Comparison of ENCODE assay signal across 8 cellular contexts in genomic region chr14:67673451-67673850, GRCh38.
A peak's percentile ranks its signal among the peaks of the same experiment; 100 is the strongest.
DNase-seq lines count a peak whose midpoint lies in the region; ATAC-seq and TF ChIP-seq lines count a peak whose summit lies in the region.

No MANE protein-coding gene starts in this region.

- H3K9me2 ChIP-seq in SU-DHL-6 (replicated peaks; ENCODE audit: insufficient read depth, low read length): no peaks in the 10 kb centered on the region

- no peak for ATAC-seq in HG02840 (IDR thresholded peaks at IDR 0.05; ENCODE audit: low FRiP score, unreplicated experiment)
- ATAC-seq in HG02610 (IDR thresholded peaks at IDR 0.05; ENCODE audit: unreplicated experiment): no peak

- H2AFZ ChIP-seq in SU-DHL-6 (ENCODE audit: low read depth, low read length, severe bottlenecking): no peak overlapping the region

- peak overlapping the region; percentile 97 for H3K4me2 ChIP-seq in SU-DHL-6 (ENCODE audit: low read depth, low read length, poor library complexity, severe bottlenecking)

- H3K9ac ChIP-seq in SU-DHL-6 (ENCODE audit: low read length): peak overlapping the region; percentile 74

- DNase-seq in fibroblast of pulmonary artery (ENCODE audit: low read depth): no peak
- no peak for DNase-seq in retinal pigment epithelial cell (ENCODE audit: low read depth)
- no peak for DNase-seq in cerebellar nuclear complex (lab: John Stamatoyannopoulos, UW)
- no peak for DNase-seq in NCI-H2107 (lab: John Stamatoyannopoulos, UW)

- H3K27me3 ChIP-seq in SU-DHL-6 (ENCODE audit: low read length): no peaks in the 10 kb centered on the region

- H3F3A ChIP-seq in SU-DHL-6 (ENCODE audit: insufficient read depth): peaks cover 20% of the 10 kb centered on the region

- no peaks in the 10 kb centered on the region; the same call in 1 of the 2 replicates for H3K36me3 ChIP-seq in SU-DHL-6 (ENCODE audit: low read length)

- H3K79me2 ChIP-seq in SU-DHL-6 (ENCODE audit: insufficient read depth, low read length): peaks cover 59% of the 10 kb centered on the region

- H3K4me3 ChIP-seq in GM08714 (ENCODE audit: low read length): peak overlapping the region; percentile 89
- peak overlapping the region; percentile 74 for H3K4me3 ChIP-seq in SU-DHL-6 (ENCODE audit: insufficient read depth, low read length, poor library complexity, severe bottlenecking)
- peak overlapping the region; percentile 89 for H3K4me3 ChIP-seq in fibroblast of pulmonary artery (replicated peaks; ENCODE audit: low read depth, low read length)
- H3K4me3 ChIP-seq in retinal pigment epithelial cell (ENCODE audit: low read length): peak overlapping the region; percentile 70

- no peaks in the 10 kb centered on the region for H3K9me3 ChIP-seq in SU-DHL-6 (ENCODE audit: insufficient read depth, low read length)

- peaks cover 7% of the 10 kb centered on the region; the same call in 1 of the 2 replicates for H4K20me1 ChIP-seq in SU-DHL-6 (ENCODE audit: low read depth, low read length)

- no peak overlapping the region for H3K27ac ChIP-seq in SU-DHL-6 (ENCODE audit: low read depth, low read length)

- no peak for TF ChIP-seq CTCF in SU-DHL-6 (IDR thresholded peaks at IDR 0.05; ENCODE audit: insufficient read depth, low read length, poor library complexity, severe bottlenecking)
- no peak for TF ChIP-seq CTCF in fibroblast of pulmonary artery (IDR thresholded peaks at IDR 0.05; ENCODE audit: low read length, missing control alignments)
- TF ChIP-seq CTCF in retinal pigment epithelial cell (conservative IDR thresholded peaks at IDR 0.05; ENCODE audit: low read depth, low read length): no peak
